Comparison of ENCODE assay signal across 11 cellular contexts in the genomic region with DNA sequence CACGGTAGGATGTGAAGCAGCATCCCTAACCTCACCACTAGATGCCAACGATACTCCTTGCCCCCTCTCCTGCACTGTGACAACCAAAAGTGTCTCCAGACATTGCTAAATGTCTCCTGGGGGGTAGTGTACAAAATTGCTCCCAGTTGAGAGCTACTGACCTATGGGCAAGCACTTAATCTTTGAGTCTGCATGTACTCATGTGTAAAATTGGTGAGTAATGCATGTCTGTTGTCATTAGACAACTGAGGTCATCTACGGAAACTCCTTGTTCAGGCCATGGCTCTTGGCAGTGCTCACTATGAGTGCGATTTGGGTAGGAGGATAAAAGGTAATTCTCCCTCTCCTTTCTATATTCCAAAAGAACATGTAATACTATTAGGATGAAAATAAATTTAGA. TPM values are rescaled to one million over a fixed set of nuclear protein-coding genes. Genes with fewer than 3 reads are reported as not detected.
DNase-seq lines count a peak whose midpoint lies in the region; ATAC-seq and TF ChIP-seq lines count a peak whose summit lies in the region.
"Had no signal": no experiment of that assay in that cellular context is flagged by ENCODE, and none has a peak within 500 bp of the region (broad histone marks: within the 10 kb centered on the region; RNA-seq: fewer than 3 reads in every experiment).

No MANE protein-coding gene starts in this region.

- H3K9me3 Mint-ChIP-seq in immature natural killer cell, result no peaks in the 10 kb centered on the region

- H4K20me1 ChIP-seq in GM23248 (ENCODE audit: insufficient read depth), result no peaks in the 10 kb centered on the region

- WGBS in GM23248 (ENCODE audit: low coverage in 1 of 2, low lambda C conversion rate in 2 of 2, missing lambda C conversion rate in 2 of 2), 2 experiments, result 18 to 24% methylated on average over 4 of the region's 4 CpGs

- intact Hi-C loops in Right ventricle myocardium inferior (cut with DNase I), result no loop called here

- peak; percentile 91 for DNase-seq in GM23248
- peak; percentile 91 for DNase-seq in RPMI7951 (ENCODE audit: low read depth)
- peak; percentile 84 for DNase-seq in epithelial cell of esophagus (ENCODE audit: low read depth)
- DNase-seq in retina, result peak; percentile 73
- no peak for DNase-seq in Right ventricle myocardium inferior (ENCODE audit: missing footprints)
- DNase-seq in immature natural killer cell, result no peak
- DNase-seq: NCI-H1436 had no signal

- no peaks in the 10 kb centered on the region for H3K27me3 ChIP-seq in GM23248 (replicated peaks; ENCODE audit: insufficient read depth)

- no peaks in the 10 kb centered on the region for H3K4me1 Mint-ChIP-seq in immature natural killer cell
- H3K4me1 Mint-ChIP-seq: mesothelial cell of epicardium had no signal

- peaks cover 14% of the 10 kb centered on the region for H3K4me1 ChIP-seq in GM23248 (ENCODE audit: insufficient read depth)

- H3K36me3 ChIP-seq in GM23248 (ENCODE audit: low read depth), result peaks cover 29% of the 10 kb centered on the region; the same call in 1 of the 2 replicates

- no peaks in the 10 kb centered on the region for H3K79me2 ChIP-seq in GM23248 (ENCODE audit: insufficient read depth)

- peaks cover 20% of the 10 kb centered on the region for H3F3A ChIP-seq in GM23248 (ENCODE audit: insufficient read depth)

- no peaks in the 10 kb centered on the region for H3K27me3 Mint-ChIP-seq in immature natural killer cell (ENCODE audit: low read depth in 3 of 3)

- H3K36me3 Mint-ChIP-seq in immature natural killer cell, result peaks cover 19 to 37% (median 19%) of the 10 kb centered on the region in 3 donors

- H3K27ac Mint-ChIP-seq in immature natural killer cell, result peak overlapping the region in 1 of 6 donors; percentile 73
- H3K27ac Mint-ChIP-seq: mesothelial cell of epicardium had no signal

- TF ChIP-seq CTCF in epithelial cell of esophagus (IDR thresholded peaks at IDR 0.05; ENCODE audit: insufficient read depth, low read depth, low read length, missing control alignments), result no peak

- H3K4me2 ChIP-seq in GM23248 (ENCODE audit: unreplicated experiment), result no peak overlapping the region

- no peak overlapping the region for H3K4me3 Mint-ChIP-seq in immature natural killer cell
- H3K4me3 Mint-ChIP-seq: mesothelial cell of epicardium had no signal

- in situ Hi-C loops in GM23248 (cut with MboI), result no loop called here

- no peaks in the 10 kb centered on the region for H3K9me3 ChIP-seq in GM23248 (ENCODE audit: low read depth)

- H3K9me2 ChIP-seq in GM23248 (ENCODE audit: insufficient read depth), result no peaks in the 10 kb centered on the region

- no peak overlapping the region for H2AFZ ChIP-seq in GM23248

- peak overlapping the region; percentile 41 for H3K27ac ChIP-seq in GM23248
- H3K27ac ChIP-seq: HL-60 had no signal

- H3K4me3 ChIP-seq in GM23248, result no peak overlapping the region
- no peak overlapping the region for H3K4me3 ChIP-seq in epithelial cell of esophagus (ENCODE audit: low read length)

- no peak overlapping the region; the same call in 1 of the 2 replicates for H3K9ac ChIP-seq in GM23248

- ATAC-seq in GM19455 (IDR thresholded peaks at IDR 0.05; ENCODE audit: unreplicated experiment), result no peak
- no peak for ATAC-seq in Right ventricle myocardium inferior
- no peak for ATAC-seq in HG03342 (IDR thresholded peaks at IDR 0.05; ENCODE audit: unreplicated experiment)

RNA-seq across cellular contexts. Expression of a gene that starts 29.2 kb away (rescaled TPM):
- 108 and 110 TPM in 2 replicates for total RNA-seq in GM23248 (2014; rRNA removed; shearing (Covaris generic))
- polyA plus RNA-seq in GM23248 (2016; fragmentation: Nextera tagmentation; extraction: Ambion mirVana), result 119 and 126 TPM in 2 replicates
- 201 and 242 TPM in 2 replicates for total RNA-seq in RPMI7951 (2014; rRNA removed; shearing (Covaris generic))
- total RNA-seq in Right ventricle myocardium inferior, result 206 TPM
- polyA plus RNA-seq in immature natural killer cell, result 100 to 1,000 TPM; 101 to 248 (median 113) TPM

Comparison
In these comparisons a context has a peak if more than half of its experiments do, and no peak if none do; other contexts are left out.
1. DNase-seq: peak in GM23248 (single experiment), RPMI7951 (single experiment), epithelial cell of esophagus (single experiment) and retina (single experiment); none in Right ventricle myocardium inferior (single experiment) and immature natural killer cell (0 of 3).